8 cellular contexts compared by ENCODE assay signal in genomic region chr10:44878704-44879530, GRCh38. TPM values are rescaled to one million over a fixed set of nuclear protein-coding genes. Genes with fewer than 3 reads are reported as not detected.
DNase-seq lines count a peak whose midpoint lies in the region; ATAC-seq and TF ChIP-seq lines count a peak whose summit lies in the region.

No MANE protein-coding gene starts in this region.

- H3K27me3 Mint-ChIP-seq in IgD-negative memory B cell (peaks cover 11% of the 10 kb centered on the region), glutamatergic neuron (ENCODE audit: unreplicated experiment) (peaks cover 11% of the 10 kb centered on the region)

- TF ChIP-seq CTCF in glutamatergic neuron (IDR thresholded peaks at IDR 0.05; ENCODE audit: partially characterized antibody, unreplicated experiment) (no peak), neutrophil (IDR thresholded peaks at IDR 0.05) (no peak), stomach (IDR thresholded peaks at IDR 0.05) (peak in 1 of 7 experiments; percentile 7)

- H3K36me3 ChIP-seq in neutrophil (no peaks in the 10 kb centered on the region), stomach (no peaks in the 10 kb centered on the region)

- peaks cover 0 to 8% (median 7%) of the 10 kb centered on the region in 3 donors for H3K4me1 Mint-ChIP-seq in IgD-negative memory B cell
- peaks cover 12% of the 10 kb centered on the region for H3K4me1 Mint-ChIP-seq in glutamatergic neuron (ENCODE audit: low read depth, unreplicated experiment)

- peaks cover 57% of the 10 kb centered on the region for H3K27me3 ChIP-seq in neutrophil
- peaks cover 0 to 6% (median 0%) of the 10 kb centered on the region in 3 donors for H3K27me3 ChIP-seq in stomach

- no peak overlapping the region for H3K27ac Mint-ChIP-seq in IgD-negative memory B cell
- peak overlapping the region; percentile 65 to 69 for H3K27ac Mint-ChIP-seq in activated naive CD4-positive, alpha-beta T cell treated with anti-CD3 and anti-CD28 coated beads, Interleukin-2, amount 50 U/mL, for 72 hours
- H3K27ac Mint-ChIP-seq in glutamatergic neuron (ENCODE audit: unreplicated experiment), result peak overlapping the region; percentile 53

- H3K4me3 Mint-ChIP-seq in IgD-negative memory B cell (peak overlapping the region; percentile 40 to 84 (median 80)), glutamatergic neuron (ENCODE audit: unreplicated experiment) (peak overlapping the region; percentile 89)

- H3K9me3 Mint-ChIP-seq in IgD-negative memory B cell (no peaks in the 10 kb centered on the region), glutamatergic neuron (ENCODE audit: unreplicated experiment) (peaks cover 2% of the 10 kb centered on the region)
- H3K9me3 Mint-ChIP-seq in activated naive CD4-positive, alpha-beta T cell treated with anti-CD3 and anti-CD28 coated beads, Interleukin-2, amount 50 U/mL, for 72 hours, result no peaks in the 10 kb centered on the region

- no peaks in the 10 kb centered on the region for H3K9me3 ChIP-seq in neutrophil
- no peaks in the 10 kb centered on the region for H3K9me3 ChIP-seq in stomach

- ATAC-seq in GM19438 (IDR thresholded peaks at IDR 0.05; ENCODE audit: low read depth, unreplicated experiment) (peak; percentile 83), SK-N-SH treated with all-trans-retinoic acid at 6 μM for 48 hours (peak; percentile 95)
- peak; percentile 93 to 94 for ATAC-seq in activated naive CD4-positive, alpha-beta T cell treated with anti-CD3 and anti-CD28 coated beads, Interleukin-2, amount 50 U/mL, for 72 hours

- H3K4me1 ChIP-seq in neutrophil (ENCODE audit: control insufficient read depth in 1 of 2, insufficient read depth in 1 of 2, low read depth in 1 of 2, low read length in 1 of 2) (peaks cover 9 to 10% of the 10 kb centered on the region in 2 experiments), stomach (peaks cover 16 to 28% (median 23%) of the 10 kb centered on the region in 4 donors)

- no peak for TF ChIP-seq EP300 in stomach (IDR thresholded peaks at IDR 0.05)

- intact Hi-C loops in stomach (cut with DNase I; ENCODE audit: low total_unique reads), result no loop called here

- H3K36me3 Mint-ChIP-seq in IgD-negative memory B cell (no peaks in the 10 kb centered on the region), glutamatergic neuron (ENCODE audit: unreplicated experiment) (peaks cover 4% of the 10 kb centered on the region)
- no peaks in the 10 kb centered on the region for H3K36me3 Mint-ChIP-seq in activated naive CD4-positive, alpha-beta T cell treated with anti-CD3 and anti-CD28 coated beads, Interleukin-2, amount 50 U/mL, for 72 hours

- no peak for TF ChIP-seq POLR2A in stomach (IDR thresholded peaks at IDR 0.05)

- DNase-seq in Ammon's horn (ENCODE audit: low spot score), result peak; percentile 96
- peak; percentile 76 to 82 for DNase-seq in activated naive CD4-positive, alpha-beta T cell treated with anti-CD3 and anti-CD28 coated beads, Interleukin-2, amount 50 U/mL, for 72 hours (ENCODE audit: low spot score in 2 of 2)
- DNase-seq in glutamatergic neuron, result peak; percentile 89
- DNase-seq in stomach, result peak; percentile 86

- WGBS in stomach, 5 donors, result 1 to 11% (median 6%) methylated on average over 20 to 30 of the region's 30 CpGs

- H3K27ac ChIP-seq in neutrophil (no peak overlapping the region), stomach (peak overlapping the region in 4 of 5 donors; percentile 4 to 78 (median 57))

- H3K4me3 ChIP-seq in neutrophil (ENCODE audit: low read depth in 1 of 2, low read length in 1 of 2) (peak overlapping the region; percentile 31 to 43), stomach (peak overlapping the region; percentile 35 to 53 (median 38))

TF ChIP-seq in SK-N-SH treated with all-trans-retinoic acid at 6 μM for 48 hours, 23 proteins besides CTCF, POLR2A, EP300 and RAD21:
- TF ChIP-seq TSHZ2 (CRISPR knock-in tag; IDR thresholded peaks at IDR 0.05), result no peak
- no peak for TF ChIP-seq ZC3H10 (CRISPR knock-in tag; IDR thresholded peaks at IDR 0.05)
- no peak for TF ChIP-seq PATZ1 (CRISPR knock-in tag; IDR thresholded peaks at IDR 0.05; ENCODE audit: borderline replicate concordance)
- TF ChIP-seq ZFP3 (CRISPR knock-in tag; IDR thresholded peaks at IDR 0.05), result no peak
- TF ChIP-seq GLIS3 (CRISPR knock-in tag; IDR thresholded peaks at IDR 0.05), result no peak
- no peak for TF ChIP-seq ZNF70 (CRISPR knock-in tag; IDR thresholded peaks at IDR 0.05)
- TF ChIP-seq ZFP30 (CRISPR knock-in tag; IDR thresholded peaks at IDR 0.05), result no peak
- no peak for TF ChIP-seq BACH2 (CRISPR knock-in tag; IDR thresholded peaks at IDR 0.05; ENCODE audit: borderline replicate concordance)
- TF ChIP-seq ESRRG (CRISPR knock-in tag; IDR thresholded peaks at IDR 0.05), result no peak
- TF ChIP-seq RARB (CRISPR knock-in tag; IDR thresholded peaks at IDR 0.05), result no peak

RNA-seq across cellular contexts. Expression of gene TMEM72, which starts 32.2 kb away (rescaled TPM):
- polyA plus RNA-seq in IgD-negative memory B cell (not detected), stomach (under 1 TPM in 1 of 3 donors, not detected in 2; 0.13 TPM)
- total RNA-seq in activated naive CD4-positive, alpha-beta T cell treated with anti-CD3 and anti-CD28 coated beads, Interleukin-2, amount 50 U/mL, for 72 hours, result not detected
- total RNA-seq in glutamatergic neuron (ENCODE audit: unreplicated experiment) (not detected), stomach (10 to 100 TPM in 1 of 5 donors, 1 to 10 TPM in 1, not detected in 3; 1.3 to 30.4 TPM)

Comparison
In these comparisons a context has a peak if more than half of its experiments do, and no peak if none do; other contexts are left out.
1. H3K27ac Mint-ChIP-seq: peak in activated naive CD4-positive, alpha-beta T cell treated with anti-CD3 and anti-CD28 coated beads, Interleukin-2, amount 50 U/mL, for 72 hours (2 of 2) and glutamatergic neuron (single experiment); none in IgD-negative memory B cell (0 of 3).
2. Peak in every context shown above with its lines, with median percentiles within 50 percentile points of each other: DNase-seq and ATAC-seq.